Comparison of ENCODE assay signal across 1 cellular context in genomic region chr20:35662541-35662940, GRCh38.
TF ChIP-seq lines count a peak whose summit lies in the region.

No MANE protein-coding gene starts in this region.

TF ChIP-seq in K562, 482 proteins besides CTCF, POLR2A, EP300 and RAD21:
- TF ChIP-seq ZNF511 (CRISPR knock-in tag; IDR thresholded peaks at IDR 0.05) = no peak
- TF ChIP-seq ARID1B (IDR thresholded peaks at IDR 0.05) = no peak
- TF ChIP-seq RHOXF2B (CRISPR knock-in tag; conservative IDR thresholded peaks at IDR 0.05) = no peak
- TF ChIP-seq ZBTB1 (CRISPR knock-in tag; IDR thresholded peaks at IDR 0.05; ENCODE audit: borderline replicate concordance, low read depth) = no peak
- TF ChIP-seq MEIS2 (IDR thresholded peaks at IDR 0.05; ENCODE audit: partially characterized antibody) = no peak
- no peak for TF ChIP-seq EP400 (IDR thresholded peaks at IDR 0.05)
